Comparison of ENCODE assay signal across 10 cellular contexts in genomic region chr13:48493851-48494250, GRCh38. TPM values are rescaled to one million over a fixed set of nuclear protein-coding genes. Genes with fewer than 3 reads are reported as not detected.
DNase-seq lines count a peak whose midpoint lies in the region; ATAC-seq, FAIRE-seq and TF ChIP-seq lines count a peak whose summit lies in the region.
"Had no signal": no experiment of that assay in that cellular context is flagged by ENCODE, and none has a peak within 500 bp of the region (broad histone marks: within the 10 kb centered on the region; RNA-seq: fewer than 3 reads in every experiment).

No MANE protein-coding gene starts in this region.

- intact Hi-C loops in heart right ventricle (cut with DNase I) (loop anchor here in 4 of 10 donors (2.0 to 10.0 kb wide), 5 partner anchors 47 to 89 kb away; partner anchors contain the start of gene LPAR6 (in 1 of the 4)), left cardiac atrium (cut with DNase I) (no loop called here), GM12878 (cut with micrococcal nuclease; ENCODE audit: unreplicated experiment) (loop anchor here (5.0 kb wide), 1 partner anchor 68 kb away; no protein-coding TSS in a partner anchor), uterus (cut with DNase I; ENCODE audit: low total_unique reads) (no loop called here)

- TF ChIP-seq POLR2A in GM12878 (IDR thresholded peaks at IDR 0.05; ENCODE audit: low read depth, low read length) = no peak
- no peak for TF ChIP-seq POLR2A in uterus (IDR thresholded peaks at IDR 0.05)

- 77 to 87% methylated on average over 2 of the region's 2 CpGs for WGBS in heart right ventricle, 2 donors
- 100% methylated on average over 2 of the region's 2 CpGs for WGBS in GM12878 (ENCODE audit: insufficient coverage, insufficient replicate concordance, low lambda C conversion rate, missing lambda C conversion rate)

- H3K27ac ChIP-seq in heart right ventricle (peak overlapping the region in 8 of 10 donors; percentile 26 to 90 (median 54)), GM12878 (ENCODE audit: control insufficient read depth, insufficient read depth) (peak overlapping the region; percentile 91; the same call in 1 of the 2 replicates), uterus (peak overlapping the region; percentile 60 to 65)

- no peak overlapping the region for H3K9ac ChIP-seq in GM12878 (ENCODE audit: control insufficient read depth, insufficient read depth, low read length)

- SMC1A ChIA-PET in GM12878 (lab: Charles Lee; ENCODE audit: uncharacterized antibody, unreplicated experiment) = interaction anchor here (0.6 to 3.1 kb wide), 4 partner anchors 12 to 131 kb away, joined by 3 to 17 read pairs (median 6); no protein-coding TSS in a partner anchor

- H3K36me3 ChIP-seq in heart right ventricle (peaks cover 0 to 29% (median 0%) of the 10 kb centered on the region in 9 donors), GM12878 (ENCODE audit: control insufficient read depth in 2 of 2, insufficient read depth in 2 of 2, low read length in 1 of 2) (peaks cover 0 to 17% of the 10 kb centered on the region in 2 experiments; a peak in 3 of 4 replicates), uterus (no peaks in the 10 kb centered on the region)

- RAD21 ChIA-PET in GM12878 (lab: Charles Lee; ENCODE audit: unreplicated experiment) = interaction anchor here (5.0 kb wide), 1 partner anchor 86 kb away, joined by 26 read pairs; no protein-coding TSS in a partner anchor

- in situ Hi-C loops in GM12878 (cut with MboI) = no loop called here

- H2AFZ ChIP-seq in GM12878 (ENCODE audit: control insufficient read depth, low read depth, low read length) = no peak overlapping the region

- ATAC-seq in heart right ventricle (no peak), left cardiac atrium (no peak), GM12878 (no peak), GM21619 (IDR thresholded peaks at IDR 0.05; ENCODE audit: unreplicated experiment) (no peak)

- CTCF ChIA-PET in GM12878 (lab: Yijun Ruan, JAX) = interaction anchor here (0.6 kb wide), 1 partner anchor 86 kb away, joined by 3 read pairs; no protein-coding TSS in a partner anchor

- H3K4me3 ChIP-seq in heart right ventricle (no peak overlapping the region), GM12878 (no peak overlapping the region), uterus (no peak overlapping the region)

- TF ChIP-seq CTCF in heart right ventricle (IDR thresholded peaks at IDR 0.05) (no peak), GM12878 (IDR thresholded peaks at IDR 0.05 in 2 of 3, conservative IDR thresholded peaks at IDR 0.05 in 1 of 3; ENCODE audit: control insufficient read depth in 2 of 3, extremely low read depth in 1 of 3, insufficient read depth in 1 of 3, low read depth in 3 of 3, low read length in 3 of 3) (no peak), uterus (IDR thresholded peaks at IDR 0.05) (no peak)

- no peak for TF ChIP-seq EP300 in GM12878 (IDR thresholded peaks at IDR 0.05; ENCODE audit: borderline replicate concordance in 1 of 2, control insufficient read depth in 1 of 2, low read depth in 2 of 2, low read length in 2 of 2)

- no peak for TF ChIP-seq RAD21 in GM12878 (IDR thresholded peaks at IDR 0.05; ENCODE audit: insufficient read depth, low read depth, low read length)

- H3K4me2 ChIP-seq in GM12878 (ENCODE audit: control insufficient read depth, insufficient read depth) = peak overlapping the region; percentile 92; the same call in 1 of the 2 replicates

- FAIRE-seq in GM12878 (lab: Jason Lieb, UNC) = no peak

- H3K27me3 ChIP-seq in heart right ventricle (no peaks in the 10 kb centered on the region), GM12878 (replicated peaks in 1 of 2; ENCODE audit: control insufficient read depth in 2 of 2, insufficient read depth in 2 of 2, low read length in 1 of 2) (no peaks in the 10 kb centered on the region), uterus (no peaks in the 10 kb centered on the region)

- no peak for DNase-seq in heart right ventricle
- DNase-seq in left cardiac atrium = no peak
- DNase-seq in GM12878 (ENCODE audit: low read depth, low spot score) = no peak
- DNase-seq in midbrain (lab: John Stamatoyannopoulos, UW) = peak; percentile 29
- no peak for DNase-seq in uterus
- DNase-seq in T1000 (lab: John Stamatoyannopoulos, UW) = no peak
- no peak for DNase-seq in retina
- DNase-seq: activated CD4-positive, alpha-beta T cell treated with anti-CD3 and anti-CD28 coated beads, Interleukin-2, amount 50 U/mL, for 1 hour; NCI-H1436 treated with DMSO at 0.1 percent for 48 hours had no signal

- H3K4me1 ChIP-seq in heart right ventricle (peaks cover 0 to 77% (median 37%) of the 10 kb centered on the region in 9 donors), GM12878 (ENCODE audit: control insufficient read depth, insufficient read depth, low read length) (peaks cover 70% of the 10 kb centered on the region), uterus (no peaks in the 10 kb centered on the region)

- POLR2A ChIA-PET in GM12878 (lab: Charles Lee) = no interaction called here

- no peaks in the 10 kb centered on the region for H4K20me1 ChIP-seq in GM12878 (ENCODE audit: control insufficient read depth, insufficient read depth)

- peaks cover 23% of the 10 kb centered on the region for H3K79me2 ChIP-seq in GM12878 (ENCODE audit: control insufficient read depth, insufficient read depth, low read length)

- H3K9me3 ChIP-seq in heart right ventricle = no peaks in the 10 kb centered on the region
- H3K9me3 ChIP-seq in GM12878 (replicated peaks; ENCODE audit: control insufficient read depth, insufficient read depth, low read length) = no peaks in the 10 kb centered on the region
- no peaks in the 10 kb centered on the region for H3K9me3 ChIP-seq in uterus

- BruUV-seq in GM12878 (replicated peaks; lab: Mats Ljungman, UMichigan) = no TSS peak

TF ChIP-seq in GM12878, 131 proteins besides CTCF, POLR2A, EP300 and RAD21 (continues in another document):
- TF ChIP-seq HSF1 (IDR thresholded peaks at IDR 0.05; ENCODE audit: low read depth, low read length) (no peak), ZZZ3 (IDR thresholded peaks at IDR 0.05; ENCODE audit: control insufficient read depth, insufficient read length, low read depth) (no peak), RAD51 (IDR thresholded peaks at IDR 0.05) (no peak), CHD4 (IDR thresholded peaks at IDR 0.05) (no peak), E2F4 (IDR thresholded peaks at IDR 0.05; ENCODE audit: low read depth, low read length) (no peak), SREBF2 (IDR thresholded peaks at IDR 0.05; ENCODE audit: low read length) (no peak)

RNA-seq across cellular contexts. Expression of gene RCBTB2, which starts 39.0 kb away (rescaled TPM):
- total RNA-seq in heart right ventricle (10 to 100 TPM in 9 of 10 donors, 1 to 10 TPM in 1; 8.3 to 16.2 (median 12.2) TPM), left cardiac atrium (10 to 100 TPM in 1 of 2 donors, 1 to 10 TPM in 1; 9.7 to 13.9 TPM), GM12878 (2014; rRNA removed) (5.0 and 6.9 TPM in 2 replicates), GM12878 (2014; rRNA removed; fragmentation: Illumina TruSeq; extraction: Trizol) (6.9 and 8.3 TPM in 2 replicates), GM12878 (2021) (5.9 and 7.7 TPM in 2 replicates), uterus (10 to 100 TPM in 2 of 4 donors, 1 to 10 TPM in 2; 2.6 to 72.0 (median 9.5) TPM)
- polyA plus RNA-seq in heart right ventricle (10 to 100 TPM in 1 of 2 donors, 1 to 10 TPM in 1; 4.9 to 22.9 TPM), GM12878 (2011; rRNA removed) (9.8 and 15.3 TPM in 2 replicates), GM12878 (2014; fragmentation: Illumina TruSeq; extraction: Trizol) (7.4 and 8.7 TPM in 2 replicates), GM12878 (2014; fragmentation: Nextera tagmentation; extraction: Ambion mirVana) (10 to 100 TPM in 1 of 2 experiments, 1 to 10 TPM in 1; 8.7 to 10.4 TPM), GM12878 (2014; rRNA removed) (7.5 and 7.7 TPM in 2 replicates), GM12878 (2016; fragmentation: Nextera tagmentation; extraction: Ambion mirVana) (10 to 100 TPM; 15.8 to 16.0 TPM)
- 2.7 and 4.2 TPM in 2 replicates for total RNA-seq in GM12878 (2013; cell fraction: nucleolus; rRNA removed)
- polyA plus RNA-seq in GM12878 (2011; ENCODE audit: low read depth) = 9.4 TPM
- 3.9 and 5.7 TPM in 2 replicates for polyA plus RNA-seq in GM12878 (2011; cell fraction: cytosol; rRNA removed)
- polyA plus RNA-seq in GM12878 (2011; cell fraction: nucleus; rRNA removed) = 14.0 and 14.2 TPM in 2 replicates
- polyA plus RNA-seq in GM12878 (2012) = 9.5 and 16.1 TPM in 2 replicates
- 6.9 and 8.3 TPM in 2 replicates for polyA minus RNA-seq in GM12878 (2011; rRNA and poly(A)+ RNA removed)
- 1.6 and 1.9 TPM in 2 replicates for polyA minus RNA-seq in GM12878 (2011; cell fraction: cytosol; rRNA and poly(A)+ RNA removed)
- 2.9 and 3.6 TPM in 2 replicates for polyA minus RNA-seq in GM12878 (2011; cell fraction: nucleus; rRNA and poly(A)+ RNA removed)
